In genomic region chr3:13815088-13815683, GRCh38 we compare ENCODE assay signal across 20 cellular contexts.
DNase-seq lines count a peak whose midpoint lies in the region; ATAC-seq, FAIRE-seq and TF ChIP-seq lines count a peak whose summit lies in the region.
"Had no signal": no experiment of that assay in that cellular context is flagged by ENCODE, and none has a peak within 500 bp of the region (broad histone marks: within the 10 kb centered on the region; RNA-seq: fewer than 3 reads in every experiment).

No MANE protein-coding gene starts in this region.

- BruUV-seq in HCT116 (replicated peaks; lab: Mats Ljungman, UMichigan): no TSS peak

- no peak for FAIRE-seq in H1 (lab: Jason Lieb, UNC)

- no peak overlapping the region for H2AK5ac ChIP-seq in H1 (ENCODE audit: low read depth, low read length)

- H2BK5ac ChIP-seq in H1 (ENCODE audit: low read depth, low read length): no peak overlapping the region

- H3K4me3 Mint-ChIP-seq in GM23338: no peak overlapping the region

- H3K23me2 ChIP-seq in H1 (ENCODE audit: low read depth, low read length): no peaks in the 10 kb centered on the region; the same call in 1 of the 2 replicates

- DNase-seq in HCT116 (ENCODE audit: low read depth, low spot score): no peak
- DNase-seq in H1 (ENCODE audit: low read depth in 1 of 2, low spot score in 2 of 2): no peak
- DNase-seq in spleen: peak; percentile 40
- DNase-seq in thyroid gland: no peak
- DNase-seq in GM23338 (ENCODE audit: low spot score): no peak
- DNase-seq: ACHN; Caco-2; CD4-positive, alpha-beta memory T cell; DMS 273 treated with DMSO at 0.1 percent for 48 hours; DMS79 treated with DMSO at 0.1 percent for 48 hours; GOT3; NCI-H1105 treated with DMSO at 0.1 percent for 48 hours; NCI-H2029 treated with DMSO at 0.1 percent for 48 hours; NCI-H226; NCI-H524; Right ventricle myocardium superior had no signal

- no peak overlapping the region for H3K27ac Mint-ChIP-seq in GM23338

- H3K4me1 ChIP-seq in HCT116 (ENCODE audit: control insufficient read depth in 1 of 2, insufficient read depth in 2 of 2, low read length in 2 of 2) (no peaks in the 10 kb centered on the region), H1 (replicated peaks in 1 of 4; ENCODE audit: control insufficient read depth in 3 of 4, insufficient read depth in 4 of 4, low read length in 3 of 4) (peaks cover 0 to 2% (median 0%) of the 10 kb centered on the region in 4 experiments; a peak in 1 of 7 replicates), spleen (no peaks in the 10 kb centered on the region), thyroid gland (no peaks in the 10 kb centered on the region), GM23338 (ENCODE audit: insufficient read depth) (no peaks in the 10 kb centered on the region)
- H3K4me1 ChIP-seq: BLaER1 treated with 17β-estradiol and CSF1 and Interleukin-3, amounts not matched to agents 10 nM and 100 nM; Caco-2 had no signal

- H3K27me3 ChIP-seq in HCT116 (ENCODE audit: insufficient read depth, low read length) (no peaks in the 10 kb centered on the region), H1 (replicated peaks in 1 of 4; ENCODE audit: control insufficient read depth in 3 of 4, extremely low read depth in 1 of 4, insufficient read depth in 3 of 4, low read length in 3 of 4) (no peaks in the 10 kb centered on the region; a peak in 1 of 7 replicates), spleen (replicated peaks in 1 of 7) (no peaks in the 10 kb centered on the region), thyroid gland (no peaks in the 10 kb centered on the region), GM23338 (ENCODE audit: insufficient read depth) (no peaks in the 10 kb centered on the region)
- H3K27me3 ChIP-seq: BLaER1 treated with 17β-estradiol and CSF1 and Interleukin-3, amounts not matched to agents 10 nM and 100 nM had no signal

- H4K20me1 ChIP-seq in HCT116 (ENCODE audit: insufficient read depth): no peaks in the 10 kb centered on the region
- no peaks in the 10 kb centered on the region for H4K20me1 ChIP-seq in H1 (replicated peaks in 1 of 2; ENCODE audit: control insufficient read depth in 1 of 2, insufficient read depth in 2 of 2, low read length in 2 of 2)
- no peaks in the 10 kb centered on the region for H4K20me1 ChIP-seq in GM23338 (replicated peaks; ENCODE audit: insufficient read depth)
- H4K20me1 ChIP-seq: BLaER1 treated with 17β-estradiol and CSF1 and Interleukin-3, amounts not matched to agents 10 nM and 100 nM had no signal

- H3K27me3 Mint-ChIP-seq in GM23338 (ENCODE audit: insufficient read depth, low read depth, poor library complexity): peaks cover 8% of the 10 kb centered on the region
- H3K27me3 Mint-ChIP-seq: CD4-positive, alpha-beta memory T cell had no signal

- CTCF ChIA-PET in HCT116 (lab: Charles Lee): no interaction called here
- CTCF ChIA-PET in H1 (lab: Charles Lee; ENCODE audit: partially characterized antibody): interaction anchor here (0.7 kb wide), 1 partner anchor 158 kb away, joined by 5 read pairs; no protein-coding TSS in a partner anchor

- ATAC-seq in HCT116: no peak
- no peak for ATAC-seq in GM23338
- ATAC-seq in HG02981 (IDR thresholded peaks at IDR 0.05; ENCODE audit: unreplicated experiment): no peak

- TF ChIP-seq CTCF in HCT116 (IDR thresholded peaks at IDR 0.05 in 2 of 3, conservative IDR thresholded peaks at IDR 0.05 in 1 of 3; ENCODE audit: borderline replicate concordance in 1 of 3, insufficient read depth in 1 of 3, low read depth in 2 of 3, low read length in 2 of 3) (no peak), H1 (IDR thresholded peaks at IDR 0.05; ENCODE audit: control extremely low read depth in 1 of 3, insufficient read depth in 1 of 3, low read depth in 1 of 3, low read length in 3 of 3) (no peak), spleen (IDR thresholded peaks at IDR 0.05 in 8 of 11, conservative IDR thresholded peaks at IDR 0.05 in 3 of 11) (no peak), thyroid gland (IDR thresholded peaks at IDR 0.05) (no peak), GM23338 (conservative IDR thresholded peaks at IDR 0.05; ENCODE audit: low read depth in 2 of 2) (no peak)

- H3K4me2 ChIP-seq in HCT116 (ENCODE audit: low read length): no peak overlapping the region
- no peak overlapping the region for H3K4me2 ChIP-seq in H1 (ENCODE audit: insufficient read depth in 1 of 2, low read depth in 2 of 2, low read length in 2 of 2)
- no peak overlapping the region for H3K4me2 ChIP-seq in GM23338
- H3K4me2 ChIP-seq: BLaER1 treated with 17β-estradiol and CSF1 and Interleukin-3, amounts not matched to agents 10 nM and 100 nM had no signal

- H3K9me3 ChIP-seq in HCT116 (ENCODE audit: control insufficient read depth in 1 of 2, insufficient read depth in 1 of 2, low read depth in 1 of 2, low read length in 2 of 2): peaks cover 23 to 26% of the 10 kb centered on the region in 2 experiments; a peak in 3 of 4 replicates
- peaks cover 39 to 54% of the 10 kb centered on the region in 2 experiments for H3K9me3 ChIP-seq in H1 (ENCODE audit: insufficient read depth in 2 of 2, low read depth in 1 of 2, low read length in 1 of 2)
- H3K9me3 ChIP-seq in spleen: peaks cover 16 to 73% (median 48%) of the 10 kb centered on the region in 8 donors
- peaks cover 3% of the 10 kb centered on the region for H3K9me3 ChIP-seq in thyroid gland

- H3K9me3 Mint-ChIP-seq in GM23338: peaks cover 12% of the 10 kb centered on the region; the same call in 2 of the 3 replicates

- H3K27ac ChIP-seq in HCT116 (ENCODE audit: low read depth, low read length): no peak overlapping the region
- no peak overlapping the region for H3K27ac ChIP-seq in H1 (ENCODE audit: low read depth, low read length)
- no peak overlapping the region for H3K27ac ChIP-seq in spleen
- H3K27ac ChIP-seq in thyroid gland: no peak overlapping the region
- no peak overlapping the region for H3K27ac ChIP-seq in GM23338 (ENCODE audit: low read depth)
- H3K27ac ChIP-seq: BLaER1 treated with 17β-estradiol and CSF1 and Interleukin-3, amounts not matched to agents 10 nM and 100 nM; HL-60 had no signal

- 82% methylated on average over 3 of the region's 3 CpGs; no CpG with 5 or more reads in 1 of the 2 experiments for WGBS in H1 (ENCODE audit: extremely low coverage in 1 of 2, insufficient coverage in 1 of 2, insufficient read length in 1 of 2, insufficient replicate concordance in 2 of 2, low coverage in 1 of 2, low lambda C conversion rate in 2 of 2, missing lambda C conversion rate in 1 of 2), 2 experiments
- WGBS in spleen, 5 donors: 61 to 95% (median 91%) methylated on average over 3 of the region's 3 CpGs
- 74 to 98% methylated on average over 3 of the region's 3 CpGs for WGBS in thyroid gland, 2 donors

- no peak overlapping the region for H3K9ac ChIP-seq in HCT116 (ENCODE audit: low read length)
- H3K9ac ChIP-seq in H1 (replicated peaks in 1 of 4; ENCODE audit: extremely low read depth in 1 of 4, low read depth in 3 of 4, low read length in 3 of 4): no peak overlapping the region
- H3K9ac ChIP-seq: BLaER1 treated with 17β-estradiol and CSF1 and Interleukin-3, amounts not matched to agents 10 nM and 100 nM had no signal

- H2BK20ac ChIP-seq in H1 (ENCODE audit: low read length): no peak overlapping the region

- H3K14ac ChIP-seq in H1 (ENCODE audit: insufficient read length): no peak overlapping the region

- H3K4me3 ChIP-seq in HCT116 (replicated peaks in 1 of 2; ENCODE audit: low read depth in 1 of 2, low read length in 2 of 2) (no peak overlapping the region), H1 (ENCODE audit: extremely low read depth in 1 of 4, insufficient read depth in 2 of 4, low read depth in 3 of 4, low read length in 4 of 4) (no peak overlapping the region), spleen (no peak overlapping the region), thyroid gland (replicated peaks in 1 of 3) (no peak overlapping the region), GM23338 (no peak overlapping the region)

- TF ChIP-seq EP300 in Ishikawa (IDR thresholded peaks at IDR 0.05; ENCODE audit: borderline replicate concordance): no peak
- no peak for TF ChIP-seq EP300 in H1 (IDR thresholded peaks at IDR 0.05; ENCODE audit: borderline replicate concordance in 1 of 2, low read depth in 2 of 2, low read length in 2 of 2)

- H3K36me3 ChIP-seq in HCT116 (ENCODE audit: control insufficient read depth in 1 of 2, insufficient read depth in 2 of 2, low read length in 2 of 2) (no peaks in the 10 kb centered on the region), H1 (ENCODE audit: control insufficient read depth in 2 of 4, insufficient read depth in 4 of 4, low read length in 3 of 4) (no peaks in the 10 kb centered on the region), spleen (peaks cover 0 to 28% (median 0%) of the 10 kb centered on the region in 6 donors), thyroid gland (no peaks in the 10 kb centered on the region), GM23338 (ENCODE audit: insufficient read depth) (no peaks in the 10 kb centered on the region)
- H3K36me3 ChIP-seq: BLaER1 treated with 17β-estradiol and CSF1 and Interleukin-3, amounts not matched to agents 10 nM and 100 nM had no signal

- no peak overlapping the region for H2BK15ac ChIP-seq in H1 (ENCODE audit: low read length)

- H3K4ac ChIP-seq in H1 (replicated peaks; ENCODE audit: insufficient read length, low read depth, low read length): no peak overlapping the region

- no peak overlapping the region for H2BK120ac ChIP-seq in H1 (replicated peaks; ENCODE audit: low read depth, low read length)

- H3K79me1 ChIP-seq in H1 (ENCODE audit: low read depth, low read length): no peaks in the 10 kb centered on the region

- POLR2A ChIA-PET in HCT116 (lab: Charles Lee): no interaction called here
- POLR2A ChIA-PET in H1 (lab: Charles Lee; ENCODE audit: partially characterized antibody): no interaction called here

- H2AFZ ChIP-seq in HCT116 (ENCODE audit: low read depth, low read length, poor library complexity, severe bottlenecking) (no peak overlapping the region), H1 (ENCODE audit: low read length) (no peak overlapping the region), GM23338 (no peak overlapping the region)

- intact Hi-C loops in HCT116 (cut with micrococcal nuclease): no loop called here
- intact Hi-C loops in spleen (cut with DNase I; ENCODE audit: low total_unique reads): no loop called here
- intact Hi-C loops in thyroid gland (cut with DNase I): no loop called here

- H3K9me2 ChIP-seq in HCT116 (ENCODE audit: insufficient read depth): no peaks in the 10 kb centered on the region
- H3K9me2 ChIP-seq in GM23338 (ENCODE audit: insufficient read depth): no peaks in the 10 kb centered on the region

- H3K79me2 ChIP-seq in HCT116 (ENCODE audit: insufficient read depth, low read length) (no peaks in the 10 kb centered on the region), H1 (ENCODE audit: control insufficient read depth in 1 of 2, insufficient read depth in 2 of 2, low read length in 2 of 2) (no peaks in the 10 kb centered on the region), GM23338 (replicated peaks; ENCODE audit: insufficient read depth) (no peaks in the 10 kb centered on the region)

- no peak for TF ChIP-seq POLR2A in HCT116 (IDR thresholded peaks at IDR 0.05; ENCODE audit: borderline replicate concordance, extremely low read depth, insufficient read depth, insufficient read length)
- TF ChIP-seq POLR2A in H1 (IDR thresholded peaks at IDR 0.05; ENCODE audit: control extremely low read depth in 1 of 2, low read depth in 2 of 2, low read length in 2 of 2): no peak
- no peak for TF ChIP-seq POLR2A in spleen (IDR thresholded peaks at IDR 0.05)
- TF ChIP-seq POLR2A in thyroid gland (IDR thresholded peaks at IDR 0.05): no peak

- no peak overlapping the region for H3K56ac ChIP-seq in H1 (replicated peaks; ENCODE audit: insufficient read length, low read depth, low read length)

- no peak overlapping the region for H2BK12ac ChIP-seq in H1 (ENCODE audit: low read depth, low read length)

- H4K91ac ChIP-seq in H1 (replicated peaks; ENCODE audit: insufficient read length, low read length): no peak overlapping the region

- no peak for TF ChIP-seq RAD21 in HCT116 (IDR thresholded peaks at IDR 0.05; ENCODE audit: low read depth)
- TF ChIP-seq RAD21 in Ishikawa (IDR thresholded peaks at IDR 0.05; ENCODE audit: low read depth): no peak
- no peak for TF ChIP-seq RAD21 in H1 (IDR thresholded peaks at IDR 0.05 in 1 of 2, conservative IDR thresholded peaks at IDR 0.05 in 1 of 2; ENCODE audit: low read depth in 2 of 2, low read length in 2 of 2)

- RAD21 ChIA-PET in HCT116 (lab: Charles Lee; ENCODE audit: low non-redundant PET in 1 of 2, low total read pairs in 2 of 2, uncharacterized antibody in 2 of 2, unreplicated experiment in 2 of 2): no interaction called here

- peaks cover 33% of the 10 kb centered on the region for H3K36me3 Mint-ChIP-seq in GM23338 (ENCODE audit: low read depth)

- H3K23ac ChIP-seq in H1 (ENCODE audit: insufficient read length): no peak overlapping the region

- no peaks in the 10 kb centered on the region for H3F3A ChIP-seq in GM23338 (replicated peaks; ENCODE audit: low read depth)

- H3K18ac ChIP-seq in H1 (ENCODE audit: extremely low read depth, low read length): no peak overlapping the region

- no peak overlapping the region for H4K5ac ChIP-seq in H1 (ENCODE audit: insufficient read length, low read depth, low read length)

- no peaks in the 10 kb centered on the region for H3K4me1 Mint-ChIP-seq in GM23338

- no peak overlapping the region for H4K8ac ChIP-seq in H1 (ENCODE audit: extremely low read depth, insufficient read depth, low read length)
